1 cellular context compared by ENCODE assay signal in genomic region chr16:2964416-2965223, GRCh38.
TF ChIP-seq lines count a peak whose summit lies in the region.

No MANE protein-coding gene starts in this region.

TF ChIP-seq in GM12878, 131 proteins besides CTCF, POLR2A, EP300 and RAD21:
- TF ChIP-seq, protein P1, sequence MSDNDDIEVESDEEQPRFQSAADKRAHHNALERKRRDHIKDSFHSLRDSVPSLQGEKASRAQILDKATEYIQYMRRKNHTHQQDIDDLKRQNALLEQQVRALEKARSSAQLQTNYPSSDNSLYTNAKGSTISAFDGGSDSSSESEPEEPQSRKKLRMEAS (IDR thresholded peaks at IDR 0.05; ENCODE audit: low read depth, low read length) = no peak
- TF ChIP-seq IRF4 (IDR thresholded peaks at IDR 0.05; ENCODE audit: low read depth, low read length) (no peak), RBBP5 (conservative IDR thresholded peaks at IDR 0.05) (no peak), SPI1 (IDR thresholded peaks at IDR 0.05; ENCODE audit: borderline replicate concordance, insufficient read depth, low read depth, low read length) (peak; percentile 50; the same call in 1 of the 2 replicates), ZZZ3 (IDR thresholded peaks at IDR 0.05; ENCODE audit: control insufficient read depth, insufficient read length, low read depth) (no peak), MXI1 (IDR thresholded peaks at IDR 0.05; ENCODE audit: low read depth, low read length) (no peak), ZNF24 (IDR thresholded peaks at IDR 0.05) (no peak), CREB1 (IDR thresholded peaks at IDR 0.05; ENCODE audit: low read depth) (no peak), IRF5 (IDR thresholded peaks at IDR 0.05; ENCODE audit: borderline replicate concordance) (no peak), BHLHE40 (IDR thresholded peaks at IDR 0.05; ENCODE audit: borderline replicate concordance in 1 of 2, low read depth in 2 of 2, low read length in 1 of 2) (peak in 1 of 2 experiments; percentile 56; a peak in 1 of 4 replicates), POU2F2 (IDR thresholded peaks at IDR 0.05; ENCODE audit: borderline replicate concordance, low read depth, low read length) (no peak), ZBTB4 (CRISPR knock-in tag; IDR thresholded peaks at IDR 0.05) (no peak), GABPA (IDR thresholded peaks at IDR 0.05; ENCODE audit: low read depth) (no peak), MEF2A (IDR thresholded peaks at IDR 0.05; ENCODE audit: insufficient read depth, low read depth, low read length) (no peak), HSF1 (IDR thresholded peaks at IDR 0.05; ENCODE audit: low read depth, low read length) (no peak), CHD4 (IDR thresholded peaks at IDR 0.05) (no peak), ZBTB33 (IDR thresholded peaks at IDR 0.05) (no peak), ESRRA (IDR thresholded peaks at IDR 0.05; ENCODE audit: low read length) (no peak), GATAD2B (conservative IDR thresholded peaks at IDR 0.05; ENCODE audit: low read depth) (no peak), MEF2B (IDR thresholded peaks at IDR 0.05; ENCODE audit: partially characterized antibody, poor library complexity, severe bottlenecking) (peak; percentile 31), SMAD1 (IDR thresholded peaks at IDR 0.05; ENCODE audit: low read depth, partially characterized antibody) (no peak), SMARCA5 (IDR thresholded peaks at IDR 0.05) (no peak), RUNX3 (IDR thresholded peaks at IDR 0.05; ENCODE audit: low read length) (no peak)
- TF ChIP-seq, protein P2, sequence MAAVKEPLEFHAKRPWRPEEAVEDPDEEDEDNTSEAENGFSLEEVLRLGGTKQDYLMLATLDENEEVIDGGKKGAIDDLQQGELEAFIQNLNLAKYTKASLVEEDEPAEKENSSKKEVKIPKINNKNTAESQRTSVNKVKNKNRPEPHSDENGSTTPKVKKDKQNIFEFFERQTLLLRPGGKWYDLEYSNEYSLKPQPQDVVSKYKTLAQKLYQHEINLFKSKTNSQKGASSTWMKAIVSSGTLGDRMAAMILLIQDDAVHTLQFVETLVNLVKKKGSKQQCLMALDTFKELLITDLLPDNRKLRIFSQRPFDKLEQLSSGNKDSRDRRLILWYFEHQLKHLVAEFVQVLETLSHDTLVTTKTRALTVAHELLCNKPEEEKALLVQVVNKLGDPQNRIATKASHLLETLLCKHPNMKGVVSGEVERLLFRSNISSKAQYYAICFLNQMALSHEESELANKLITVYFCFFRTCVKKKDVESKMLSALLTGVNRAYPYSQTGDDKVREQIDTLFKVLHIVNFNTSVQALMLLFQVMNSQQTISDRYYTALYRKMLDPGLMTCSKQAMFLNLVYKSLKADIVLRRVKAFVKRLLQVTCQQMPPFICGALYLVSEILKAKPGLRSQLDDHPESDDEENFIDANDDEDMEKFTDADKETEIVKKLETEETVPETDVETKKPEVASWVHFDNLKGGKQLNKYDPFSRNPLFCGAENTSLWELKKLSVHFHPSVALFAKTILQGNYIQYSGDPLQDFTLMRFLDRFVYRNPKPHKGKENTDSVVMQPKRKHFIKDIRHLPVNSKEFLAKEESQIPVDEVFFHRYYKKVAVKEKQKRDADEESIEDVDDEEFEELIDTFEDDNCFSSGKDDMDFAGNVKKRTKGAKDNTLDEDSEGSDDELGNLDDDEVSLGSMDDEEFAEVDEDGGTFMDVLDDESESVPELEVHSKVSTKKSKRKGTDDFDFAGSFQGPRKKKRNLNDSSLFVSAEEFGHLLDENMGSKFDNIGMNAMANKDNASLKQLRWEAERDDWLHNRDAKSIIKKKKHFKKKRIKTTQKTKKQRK (IDR thresholded peaks at IDR 0.05; ENCODE audit: low read depth, low read length) = no peak
- TF ChIP-seq, protein P3, sequence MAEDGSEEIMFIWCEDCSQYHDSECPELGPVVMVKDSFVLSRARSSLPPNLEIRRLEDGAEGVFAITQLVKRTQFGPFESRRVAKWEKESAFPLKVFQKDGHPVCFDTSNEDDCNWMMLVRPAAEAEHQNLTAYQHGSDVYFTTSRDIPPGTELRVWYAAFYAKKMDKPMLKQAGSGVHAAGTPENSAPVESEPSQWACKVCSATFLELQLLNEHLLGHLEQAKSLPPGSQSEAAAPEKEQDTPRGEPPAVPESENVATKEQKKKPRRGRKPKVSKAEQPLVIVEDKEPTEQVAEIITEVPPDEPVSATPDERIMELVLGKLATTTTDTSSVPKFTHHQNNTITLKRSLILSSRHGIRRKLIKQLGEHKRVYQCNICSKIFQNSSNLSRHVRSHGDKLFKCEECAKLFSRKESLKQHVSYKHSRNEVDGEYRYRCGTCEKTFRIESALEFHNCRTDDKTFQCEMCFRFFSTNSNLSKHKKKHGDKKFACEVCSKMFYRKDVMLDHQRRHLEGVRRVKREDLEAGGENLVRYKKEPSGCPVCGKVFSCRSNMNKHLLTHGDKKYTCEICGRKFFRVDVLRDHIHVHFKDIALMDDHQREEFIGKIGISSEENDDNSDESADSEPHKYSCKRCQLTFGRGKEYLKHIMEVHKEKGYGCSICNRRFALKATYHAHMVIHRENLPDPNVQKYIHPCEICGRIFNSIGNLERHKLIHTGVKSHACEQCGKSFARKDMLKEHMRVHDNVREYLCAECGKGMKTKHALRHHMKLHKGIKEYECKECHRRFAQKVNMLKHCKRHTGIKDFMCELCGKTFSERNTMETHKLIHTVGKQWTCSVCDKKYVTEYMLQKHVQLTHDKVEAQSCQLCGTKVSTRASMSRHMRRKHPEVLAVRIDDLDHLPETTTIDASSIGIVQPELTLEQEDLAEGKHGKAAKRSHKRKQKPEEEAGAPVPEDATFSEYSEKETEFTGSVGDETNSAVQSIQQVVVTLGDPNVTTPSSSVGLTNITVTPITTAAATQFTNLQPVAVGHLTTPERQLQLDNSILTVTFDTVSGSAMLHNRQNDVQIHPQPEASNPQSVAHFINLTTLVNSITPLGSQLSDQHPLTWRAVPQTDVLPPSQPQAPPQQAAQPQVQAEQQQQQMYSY (CRISPR knock-in tag; IDR thresholded peaks at IDR 0.05) = no peak
- TF ChIP-seq, protein P4, sequence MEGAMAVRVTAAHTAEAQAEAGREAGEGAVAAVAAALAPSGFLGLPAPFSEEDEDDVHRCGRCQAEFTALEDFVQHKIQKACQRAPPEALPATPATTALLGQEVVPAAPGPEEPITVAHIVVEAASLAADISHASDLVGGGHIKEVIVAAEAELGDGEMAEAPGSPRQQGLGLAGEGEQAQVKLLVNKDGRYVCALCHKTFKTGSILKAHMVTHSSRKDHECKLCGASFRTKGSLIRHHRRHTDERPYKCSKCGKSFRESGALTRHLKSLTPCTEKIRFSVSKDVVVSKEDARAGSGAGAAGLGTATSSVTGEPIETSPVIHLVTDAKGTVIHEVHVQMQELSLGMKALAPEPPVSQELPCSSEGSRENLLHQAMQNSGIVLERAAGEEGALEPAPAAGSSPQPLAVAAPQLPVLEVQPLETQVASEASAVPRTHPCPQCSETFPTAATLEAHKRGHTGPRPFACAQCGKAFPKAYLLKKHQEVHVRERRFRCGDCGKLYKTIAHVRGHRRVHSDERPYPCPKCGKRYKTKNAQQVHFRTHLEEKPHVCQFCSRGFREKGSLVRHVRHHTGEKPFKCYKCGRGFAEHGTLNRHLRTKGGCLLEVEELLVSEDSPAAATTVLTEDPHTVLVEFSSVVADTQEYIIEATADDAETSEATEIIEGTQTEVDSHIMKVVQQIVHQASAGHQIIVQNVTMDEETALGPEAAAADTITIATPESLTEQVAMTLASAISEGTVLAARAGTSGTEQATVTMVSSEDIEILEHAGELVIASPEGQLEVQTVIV (IDR thresholded peaks at IDR 0.05; ENCODE audit: borderline replicate concordance, partially characterized antibody) = no peak
